28 cellular contexts compared by ENCODE assay signal in the genomic region with DNA sequence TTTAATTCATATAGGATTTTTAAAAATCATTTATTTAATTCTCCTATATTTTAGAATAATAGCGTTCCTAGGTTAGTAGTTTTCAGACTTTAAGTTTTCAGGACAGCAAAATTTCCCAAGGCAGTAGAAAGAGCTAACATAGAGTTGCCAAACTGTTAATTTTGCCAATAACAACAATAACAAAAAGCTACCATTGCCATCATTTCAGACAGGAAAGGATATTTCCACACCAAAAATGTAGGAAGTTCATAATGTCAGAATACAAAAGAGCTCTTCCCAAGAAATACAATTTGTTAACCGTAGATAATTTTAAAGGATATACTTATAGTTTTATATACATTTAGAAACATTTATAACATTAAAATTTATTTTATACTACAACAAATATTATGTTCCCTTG.
"Had no signal": no experiment of that assay in that cellular context is flagged by ENCODE, and none has a peak within 500 bp of the region (broad histone marks: within the 10 kb centered on the region; RNA-seq: fewer than 3 reads in every experiment).

No MANE protein-coding gene starts in this region.

- H3K4me3 Mint-ChIP-seq: natural killer cell treated with Interleukin-12 subunit alpha and Interleukin-12 subunit beta and Interleukin-15 and Interleukin-18, amount 100 ng/mL, for 72 hours; nephron progenitor cell; neural progenitor cell; stimulated activated effector memory CD8-positive, alpha-beta T cell treated with anti-CD3 and anti-CD28 coated beads, Interleukin-12 subunit alpha, Interleukin-12 subunit beta, amount 100 ng/mL, for 72 hours; stimulated activated naive B cell treated with anti-CD40 and anti-IgM and Interleukin-4, amounts not matched to agents 10 μg/mL and 1 μg/mL and 100 μg/mL, for 72 hours; stimulated activated naive CD8-positive, alpha-beta T cell treated with anti-CD3 and anti-CD28 coated beads, Interleukin-15, Interleukin-2, amounts not matched to agents 100 ng/mL and 50 ng/mL, for 24 hours had no signal

- H3K9me3 ChIP-seq: ovary, psoas muscle, right lobe of liver, sigmoid colon, stomach, thoracic aorta, thyroid gland, tibial nerve, upper lobe of left lung, vagina had no signal

- H3K27me3 ChIP-seq: neural progenitor cell, ovary, right lobe of liver, sigmoid colon, stomach, thyroid gland, tibial nerve, upper lobe of left lung, vagina had no signal

- H3K9ac ChIP-seq: neural progenitor cell, parathyroid adenoma had no signal

- DNase-seq: nephron progenitor cell; occipital lobe; ovary; posterior cingulate gyrus; psoas muscle; right cardiac atrium; right lobe of liver; sigmoid colon; small intestine; stimulated activated CD4-positive, alpha-beta T cell treated with anti-CD3 and anti-CD28 coated beads, Interleukin-15, amount 100 ng/mL, for 24 hours; stimulated activated CD4-positive, alpha-beta T cell treated with anti-CD3 and anti-CD28 coated beads, Interleukin-2, amount 100 ng/mL, for 24 hours; stimulated activated CD4-positive, alpha-beta T cell treated with anti-CD3 and anti-CD28 coated beads, Interleukin-2, amount 100 ng/mL, for 48 hours; stimulated activated CD4-positive, alpha-beta T cell treated with anti-CD3 and anti-CD28 coated beads, Interleukin-4, amount 100 ng/mL, for 24 hours; stimulated activated naive B cell treated with anti-CD40 and anti-IgM and Interleukin-4, amounts not matched to agents 10 μg/mL and 1 μg/mL and 100 μg/mL, for 72 hours; stimulated activated naive CD4-positive, alpha-beta T cell treated with Interleukin-2 at 50 U/mL for 16 hours; stomach; thyroid gland; trophoblast cell; upper lobe of left lung had no signal

- H3K9me3 Mint-ChIP-seq: natural killer cell treated with Interleukin-12 subunit alpha and Interleukin-12 subunit beta and Interleukin-15 and Interleukin-18, amount 100 ng/mL, for 72 hours; nephron progenitor cell; neural progenitor cell; stimulated activated effector memory CD8-positive, alpha-beta T cell treated with anti-CD3 and anti-CD28 coated beads, Interleukin-12 subunit alpha, Interleukin-12 subunit beta, amount 100 ng/mL, for 72 hours; stimulated activated naive B cell treated with anti-CD40 and anti-IgM and Interleukin-4, amounts not matched to agents 10 μg/mL and 1 μg/mL and 100 μg/mL, for 72 hours; stimulated activated naive CD8-positive, alpha-beta T cell treated with anti-CD3 and anti-CD28 coated beads, Interleukin-15, Interleukin-2, amounts not matched to agents 100 ng/mL and 50 ng/mL, for 24 hours had no signal

- H3K36me3 ChIP-seq: neural progenitor cell, ovary, right lobe of liver, sigmoid colon, stomach, thoracic aorta, thyroid gland, tibial nerve, upper lobe of left lung, vagina had no signal

- H3K27me3 Mint-ChIP-seq: natural killer cell treated with Interleukin-12 subunit alpha and Interleukin-12 subunit beta and Interleukin-15 and Interleukin-18, amount 100 ng/mL, for 72 hours; progenitor cell of endocrine pancreas; stimulated activated naive CD8-positive, alpha-beta T cell treated with anti-CD3 and anti-CD28 coated beads, Interleukin-15, Interleukin-2, amounts not matched to agents 100 ng/mL and 50 ng/mL, for 24 hours had no signal

- ATAC-seq: natural killer cell treated with Interleukin-12 subunit alpha and Interleukin-12 subunit beta and Interleukin-15 and Interleukin-18, amount 100 ng/mL, for 72 hours; psoas muscle; right lobe of liver; stimulated activated effector memory CD8-positive, alpha-beta T cell treated with anti-CD3 and anti-CD28 coated beads, Interleukin-12 subunit alpha, Interleukin-12 subunit beta, amount 100 ng/mL, for 72 hours; stimulated activated naive B cell treated with anti-CD40 and anti-IgM and Interleukin-4, amounts not matched to agents 10 μg/mL and 1 μg/mL and 100 μg/mL, for 72 hours had no signal

- H3K27ac ChIP-seq: neural progenitor cell, ovary, parathyroid adenoma, psoas muscle, right lobe of liver, sigmoid colon, stomach, thoracic aorta, thyroid gland, tibial nerve, upper lobe of left lung, vagina had no signal

- H3K4me3 ChIP-seq: neural progenitor cell, ovary, psoas muscle, right lobe of liver, sigmoid colon, stomach, thoracic aorta, thyroid gland, tibial nerve, upper lobe of left lung, vagina had no signal

- H3K27ac Mint-ChIP-seq: natural killer cell treated with Interleukin-12 subunit alpha and Interleukin-12 subunit beta and Interleukin-15 and Interleukin-18, amount 100 ng/mL, for 72 hours; nephron progenitor cell; neural progenitor cell; stimulated activated effector memory CD8-positive, alpha-beta T cell treated with anti-CD3 and anti-CD28 coated beads, Interleukin-12 subunit alpha, Interleukin-12 subunit beta, amount 100 ng/mL, for 72 hours; stimulated activated naive B cell treated with anti-CD40 and anti-IgM and Interleukin-4, amounts not matched to agents 10 μg/mL and 1 μg/mL and 100 μg/mL, for 72 hours; stimulated activated naive CD8-positive, alpha-beta T cell treated with anti-CD3 and anti-CD28 coated beads, Interleukin-15, Interleukin-2, amounts not matched to agents 100 ng/mL and 50 ng/mL, for 24 hours had no signal

- H3K4me1 ChIP-seq: parathyroid adenoma, psoas muscle, sigmoid colon, upper lobe of left lung, vagina had no signal

- H3K36me3 Mint-ChIP-seq: natural killer cell treated with Interleukin-12 subunit alpha and Interleukin-12 subunit beta and Interleukin-15 and Interleukin-18, amount 100 ng/mL, for 72 hours; neural progenitor cell; stimulated activated effector memory CD8-positive, alpha-beta T cell treated with anti-CD3 and anti-CD28 coated beads, Interleukin-12 subunit alpha, Interleukin-12 subunit beta, amount 100 ng/mL, for 72 hours had no signal
